ENCODE assay signal across 8 cellular contexts in the genomic region with DNA sequence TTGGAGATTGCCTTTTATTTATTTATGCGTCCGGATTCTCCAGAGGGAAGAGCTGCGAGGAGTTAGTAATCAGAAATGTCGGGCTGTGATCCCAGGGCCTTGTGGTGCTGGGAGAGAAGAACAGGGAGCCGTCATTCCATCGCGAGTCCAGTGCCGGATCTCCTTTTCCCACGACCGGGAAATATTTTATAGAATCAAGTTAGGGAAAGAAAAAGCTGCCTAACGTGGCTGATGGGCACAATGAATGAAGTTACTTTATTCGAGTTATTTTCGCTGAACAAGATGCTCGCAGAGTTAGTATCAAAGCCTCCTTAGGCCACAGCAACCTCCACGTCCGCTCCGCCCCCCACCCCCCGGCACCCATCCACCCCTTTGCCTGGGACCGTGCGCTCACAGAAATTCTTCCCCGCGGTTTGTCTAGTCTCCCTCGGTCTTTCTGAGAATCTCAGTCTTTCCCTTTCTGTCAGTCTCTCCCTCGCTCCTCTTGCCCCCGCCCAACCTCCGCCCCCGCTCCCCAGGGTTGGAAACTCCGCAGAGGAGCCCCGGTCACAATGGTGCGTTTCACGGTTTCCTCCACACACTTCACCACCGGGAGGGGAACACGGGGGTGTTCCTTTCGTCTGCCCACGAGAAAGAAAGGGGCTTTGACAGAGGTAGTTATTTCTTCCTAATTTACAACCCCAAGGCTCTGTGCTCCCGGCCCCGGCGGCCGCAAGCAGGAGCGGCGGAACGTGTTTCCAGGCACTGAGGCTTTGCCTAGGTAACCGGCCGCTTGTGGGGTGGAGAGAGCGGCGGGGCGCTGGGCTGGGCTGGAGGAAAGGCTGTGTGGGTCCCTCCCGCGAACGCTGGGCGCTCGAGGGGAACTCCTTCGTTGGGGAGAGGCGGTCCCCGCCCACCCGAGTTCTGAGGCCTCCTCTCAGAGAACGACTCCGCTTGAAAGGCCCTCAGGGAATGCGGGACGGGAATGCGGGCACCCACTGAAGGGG. TPM values are rescaled to one million over a fixed set of nuclear protein-coding genes. Genes with fewer than 3 reads are reported as not detected.
DNase-seq lines count a peak whose midpoint lies in the region; ATAC-seq and TF ChIP-seq lines count a peak whose summit lies in the region.

No MANE protein-coding gene starts in this region.

- H3K9me2 ChIP-seq in SK-N-SH: no peaks in the 10 kb centered on the region

- H3K27me3 Mint-ChIP-seq in immature natural killer cell (ENCODE audit: low read depth in 3 of 3): peaks cover 76 to 86% (median 80%) of the 10 kb centered on the region in 3 donors

- DNase-seq in SK-N-SH (peak; percentile 78), T-helper 2 cell (peak; percentile 36 to 77 (median 54)), astrocyte of the cerebellum (ENCODE audit: low read depth) (no peak), immature natural killer cell (peak; percentile 44 to 60 (median 54)), spleen (peak; percentile 88)

- H3K79me2 ChIP-seq in SK-N-SH (ENCODE audit: insufficient read depth): peaks cover 3% of the 10 kb centered on the region

- TF ChIP-seq CTCF in SK-N-SH (IDR thresholded peaks at IDR 0.05): no peak; the same call in 1 of the 2 replicates
- no peak for TF ChIP-seq CTCF in astrocyte of the cerebellum (IDR thresholded peaks at IDR 0.05; ENCODE audit: low read depth, low read length, missing control alignments)
- TF ChIP-seq CTCF in spleen (IDR thresholded peaks at IDR 0.05 in 8 of 11, conservative IDR thresholded peaks at IDR 0.05 in 3 of 11): no peak

- H3K4me1 ChIP-seq in SK-N-SH (ENCODE audit: control insufficient read depth in 1 of 2, insufficient read depth in 2 of 2, low read depth in 1 of 2, low read length in 1 of 2) (peaks cover 3 to 9% of the 10 kb centered on the region in 2 experiments; a peak in 3 of 4 replicates), spleen (peaks cover 28 to 79% (median 56%) of the 10 kb centered on the region in 6 donors)

- H4K20me1 ChIP-seq in SK-N-SH (ENCODE audit: insufficient read depth): no peaks in the 10 kb centered on the region; the same call in 1 of the 2 replicates

- no peaks in the 10 kb centered on the region for H3K36me3 ChIP-seq in SK-N-SH (replicated peaks in 1 of 2; ENCODE audit: control insufficient read depth in 1 of 2, insufficient read depth in 2 of 2, low read length in 1 of 2)
- no peaks in the 10 kb centered on the region for H3K36me3 ChIP-seq in spleen

- H3K9me3 Mint-ChIP-seq in immature natural killer cell: peaks cover 0 to 3% (median 0%) of the 10 kb centered on the region in 6 donors

- CTCF ChIA-PET in SK-N-SH (lab: Yijun Ruan, JAX): interaction anchor here (1.0 to 1.3 kb wide), 2 partner anchors 423 to 526 kb away, joined by 3 to 4 read pairs; no protein-coding TSS in a partner anchor

- POLR2A ChIA-PET in SK-N-SH (lab: Yijun Ruan, JAX): no interaction called here

- H3K27ac ChIP-seq in SK-N-SH (ENCODE audit: low read depth in 2 of 2, low read length in 1 of 2) (peak overlapping the region in 1 of 2 experiments; percentile 95; a peak in 2 of 4 replicates), spleen (peak overlapping the region in 1 of 8 donors; percentile 98)

- H3K36me3 Mint-ChIP-seq in immature natural killer cell: peaks cover 0 to 5% (median 3%) of the 10 kb centered on the region in 3 donors

- peaks cover 29% of the 10 kb centered on the region for H3F3A ChIP-seq in SK-N-SH (replicated peaks; ENCODE audit: insufficient read depth)

- peak overlapping the region; percentile 84; the same call in 1 of the 2 replicates for H2AFZ ChIP-seq in SK-N-SH (ENCODE audit: low read depth)

- peak overlapping the region; percentile 88 for H3K9ac ChIP-seq in SK-N-SH

- ATAC-seq in SK-N-SH treated with all-trans-retinoic acid at 6 μM for 48 hours (no peak; the same call in 1 of the 3 replicates), GM21360 (IDR thresholded peaks at IDR 0.05; ENCODE audit: unreplicated experiment) (no peak), GM21381 (IDR thresholded peaks at IDR 0.05; ENCODE audit: unreplicated experiment) (no peak)

- no peak for TF ChIP-seq POLR2A in spleen (IDR thresholded peaks at IDR 0.05)

- intact Hi-C loops in spleen (cut with DNase I; ENCODE audit: low total_unique reads): no loop called here

- H3K27me3 ChIP-seq in SK-N-SH (ENCODE audit: insufficient read depth) (no peaks in the 10 kb centered on the region), spleen (replicated peaks in 1 of 7) (peaks cover 7 to 68% (median 55%) of the 10 kb centered on the region in 7 donors)

- peak overlapping the region; percentile 91 to 97 for H3K4me3 ChIP-seq in SK-N-SH (ENCODE audit: low read depth in 2 of 2, low read length in 1 of 2)
- peak overlapping the region; percentile 86 for H3K4me3 ChIP-seq in astrocyte of the cerebellum (ENCODE audit: low read depth, low read length)
- H3K4me3 ChIP-seq in spleen: peak overlapping the region; percentile 67 to 94 (median 91)

- no peak for TF ChIP-seq EP300 in SK-N-SH (IDR thresholded peaks at IDR 0.05; ENCODE audit: borderline replicate concordance in 1 of 2, low read depth in 1 of 2, low read length in 1 of 2)

- H3K9me3 ChIP-seq in SK-N-SH: no peaks in the 10 kb centered on the region
- no peaks in the 10 kb centered on the region for H3K9me3 ChIP-seq in spleen

- peak overlapping the region; percentile 93 to 98 (median 96) for H3K4me3 Mint-ChIP-seq in immature natural killer cell

- WGBS in SK-N-SH (ENCODE audit: low lambda C conversion rate): 2% methylated on average over 40 of the region's 61 CpGs
- 0 to 1% (median 1%) methylated on average over 61 of the region's 61 CpGs for WGBS in spleen, 5 donors

- no peak for TF ChIP-seq RAD21 in SK-N-SH (IDR thresholded peaks at IDR 0.05; ENCODE audit: low read length)

- in situ Hi-C loops in astrocyte of the cerebellum (cut with HindIII; ENCODE audit: low sequenced_read_pairs): no loop called here

- peak overlapping the region in 5 of 6 donors; percentile 99 to 100 (median 100) for H3K27ac Mint-ChIP-seq in immature natural killer cell

- peaks cover 78 to 83% of the 10 kb centered on the region in 2 donors for H3K4me1 Mint-ChIP-seq in immature natural killer cell

- H3K4me2 ChIP-seq in SK-N-SH: peak overlapping the region; percentile 95

TF ChIP-seq in SK-N-SH, 30 proteins besides CTCF, POLR2A, EP300 and RAD21 (continues in another document):
- TF ChIP-seq MEF2A (IDR thresholded peaks at IDR 0.05; ENCODE audit: borderline replicate concordance, low read depth): no peak
- TF ChIP-seq, protein P1, sequence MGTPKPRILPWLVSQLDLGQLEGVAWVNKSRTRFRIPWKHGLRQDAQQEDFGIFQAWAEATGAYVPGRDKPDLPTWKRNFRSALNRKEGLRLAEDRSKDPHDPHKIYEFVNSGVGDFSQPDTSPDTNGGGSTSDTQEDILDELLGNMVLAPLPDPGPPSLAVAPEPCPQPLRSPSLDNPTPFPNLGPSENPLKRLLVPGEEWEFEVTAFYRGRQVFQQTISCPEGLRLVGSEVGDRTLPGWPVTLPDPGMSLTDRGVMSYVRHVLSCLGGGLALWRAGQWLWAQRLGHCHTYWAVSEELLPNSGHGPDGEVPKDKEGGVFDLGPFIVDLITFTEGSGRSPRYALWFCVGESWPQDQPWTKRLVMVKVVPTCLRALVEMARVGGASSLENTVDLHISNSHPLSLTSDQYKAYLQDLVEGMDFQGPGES (IDR thresholded peaks at IDR 0.05; ENCODE audit: low read depth, low read length): no peak
- no peak; the same call in 1 of the 2 replicates for TF ChIP-seq MXI1 (IDR thresholded peaks at IDR 0.05; ENCODE audit: low read depth, low read length)
- TF ChIP-seq RFX5 (IDR thresholded peaks at IDR 0.05; ENCODE audit: low read length): no peak

TF ChIP-seq in SK-N-SH treated with all-trans-retinoic acid at 6 μM for 48 hours, 23 proteins besides CTCF, POLR2A, EP300 and RAD21:
- TF ChIP-seq PPARA (CRISPR knock-in tag; IDR thresholded peaks at IDR 0.05; ENCODE audit: borderline replicate concordance): no peak

RNA-seq across cellular contexts. Expression of gene NR4A3, which starts 2.0 kb away (rescaled TPM):
- 1.3 and 2.1 TPM in 2 replicates for polyA plus RNA-seq in SK-N-SH (2012; rRNA removed)
- polyA plus RNA-seq in SK-N-SH (2012; cell fraction: cytosol; rRNA removed): 0.67 and 1.8 TPM in 2 replicates
- 4.7 and 10.7 TPM in 2 replicates for polyA plus RNA-seq in SK-N-SH (2012; cell fraction: nucleus; rRNA removed)
- 1 to 10 TPM in 1 of 3 donors, under 1 TPM in 2; 0.83 to 1.1 (median 0.88) TPM for polyA plus RNA-seq in immature natural killer cell
- total RNA-seq in spleen: 1 to 10 TPM in 5 of 7 donors, under 1 TPM in 2; 0.32 to 6.7 (median 2.8) TPM
- polyA plus RNA-seq in spleen: 1 to 10 TPM; 1.1 to 1.8 (median 1.2) TPM
